In the genomic region with DNA sequence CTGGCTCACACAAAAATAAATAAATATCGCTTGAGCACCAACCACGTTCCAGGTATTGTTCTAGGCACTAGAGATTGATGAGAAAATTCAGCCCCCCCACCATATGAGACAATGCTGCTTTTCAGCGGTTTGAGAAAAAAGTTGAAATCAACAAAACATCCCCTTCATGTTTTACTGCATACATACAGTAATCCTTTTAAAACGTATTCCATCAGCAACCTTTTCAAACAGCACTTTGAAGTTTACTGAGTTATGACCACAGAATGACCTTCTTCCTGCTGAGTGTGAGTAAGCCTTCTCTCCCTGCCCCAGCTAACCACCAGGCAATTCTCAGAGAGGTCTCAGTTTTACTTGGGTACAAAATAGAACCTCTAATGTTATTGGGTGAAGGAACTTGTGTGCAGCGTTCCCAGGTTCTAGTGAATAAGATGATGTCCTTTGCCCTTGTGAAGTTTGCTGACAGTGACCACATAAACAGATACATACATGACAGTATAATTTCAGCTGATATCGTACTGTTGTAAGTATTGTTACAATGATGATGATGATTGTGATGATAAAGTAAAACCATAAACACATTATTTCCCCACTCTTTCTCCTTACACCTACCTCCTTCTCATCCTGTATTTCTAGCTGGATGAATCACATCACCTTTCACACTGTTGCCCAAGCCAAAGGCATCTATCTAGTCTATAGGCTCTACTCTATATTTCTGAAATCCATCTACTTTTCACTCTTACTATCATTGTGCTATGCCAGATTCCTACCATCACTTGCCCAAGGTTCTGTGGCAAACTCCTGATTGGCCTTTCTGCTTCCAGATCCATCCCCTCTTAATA, we compare ENCODE assay signal across 8 cellular contexts.
A peak's percentile ranks its signal among the peaks of the same experiment; 100 is the strongest.
DNase-seq lines count a peak whose midpoint lies in the region; FAIRE-seq and TF ChIP-seq lines count a peak whose summit lies in the region.

No MANE protein-coding gene starts in this region.

- H3K4me3 ChIP-seq in bronchial epithelial cell (ENCODE audit: low read depth, low read length) (no peak overlapping the region), WERI-Rb-1 (ENCODE audit: low read depth, low read length) (no peak overlapping the region)

- no peaks in the 10 kb centered on the region for H3K9me3 ChIP-seq in WERI-Rb-1 (ENCODE audit: severe bottlenecking)

- intact Hi-C loops in posterior cingulate gyrus (cut with DNase I) = no loop called here

- H3K36me3 ChIP-seq in bronchial epithelial cell (ENCODE audit: control insufficient read depth, insufficient read depth, low read length) = no peaks in the 10 kb centered on the region
- H3K36me3 ChIP-seq in WERI-Rb-1 = no peaks in the 10 kb centered on the region

- peak; percentile 23 for DNase-seq in stimulated activated CD4-positive, alpha-beta T cell treated with anti-CD3 and anti-CD28 coated beads, Interleukin-4, amount 100 ng/mL, for 24 hours
- DNase-seq in stimulated activated CD4-positive, alpha-beta T cell treated with anti-CD3 and anti-CD28 coated beads, Interleukin-2, amount 100 ng/mL, for 24 hours = no peak
- DNase-seq in LHCN-M2 (ENCODE audit: low read depth) = peak; percentile 95
- peak; percentile 74 for DNase-seq in bronchial epithelial cell (ENCODE audit: low read depth)
- peak; percentile 79 for DNase-seq in stromal cell of bone marrow (ENCODE audit: low read depth)
- DNase-seq in medulla oblongata (ENCODE audit: extremely low spot score) = no peak
- DNase-seq in posterior cingulate gyrus = no peak
- no peak for DNase-seq in WERI-Rb-1

- H3K27me3 ChIP-seq in bronchial epithelial cell (ENCODE audit: control insufficient read depth, insufficient read depth, low read length) (no peaks in the 10 kb centered on the region), WERI-Rb-1 (ENCODE audit: insufficient read depth, low read depth, severe bottlenecking) (no peaks in the 10 kb centered on the region)

- no peak for FAIRE-seq in bronchial epithelial cell (lab: Jason Lieb, UNC)

- H3K27ac ChIP-seq in WERI-Rb-1 = no peak overlapping the region

- TF ChIP-seq CTCF in bronchial epithelial cell (IDR thresholded peaks at IDR 0.05; ENCODE audit: insufficient read depth, low read length, severe bottlenecking) (no peak), WERI-Rb-1 (IDR thresholded peaks at IDR 0.05; ENCODE audit: low read depth, low read length) (no peak)

Comparison
In these comparisons a context has a peak if more than half of its experiments do, and no peak if none do; other contexts are left out.
1. DNase-seq: peak in stimulated activated CD4-positive, alpha-beta T cell treated with anti-CD3 and anti-CD28 coated beads, Interleukin-4, amount 100 ng/mL, for 24 hours (single experiment), LHCN-M2 (single experiment), bronchial epithelial cell (single experiment) and stromal cell of bone marrow (single experiment); none in stimulated activated CD4-positive, alpha-beta T cell treated with anti-CD3 and anti-CD28 coated beads, Interleukin-2, amount 100 ng/mL, for 24 hours (0 of 2), medulla oblongata (single experiment), posterior cingulate gyrus (0 of 10) and WERI-Rb-1 (single experiment).